ENCODE assay signal across 9 cellular contexts in the genomic region with DNA sequence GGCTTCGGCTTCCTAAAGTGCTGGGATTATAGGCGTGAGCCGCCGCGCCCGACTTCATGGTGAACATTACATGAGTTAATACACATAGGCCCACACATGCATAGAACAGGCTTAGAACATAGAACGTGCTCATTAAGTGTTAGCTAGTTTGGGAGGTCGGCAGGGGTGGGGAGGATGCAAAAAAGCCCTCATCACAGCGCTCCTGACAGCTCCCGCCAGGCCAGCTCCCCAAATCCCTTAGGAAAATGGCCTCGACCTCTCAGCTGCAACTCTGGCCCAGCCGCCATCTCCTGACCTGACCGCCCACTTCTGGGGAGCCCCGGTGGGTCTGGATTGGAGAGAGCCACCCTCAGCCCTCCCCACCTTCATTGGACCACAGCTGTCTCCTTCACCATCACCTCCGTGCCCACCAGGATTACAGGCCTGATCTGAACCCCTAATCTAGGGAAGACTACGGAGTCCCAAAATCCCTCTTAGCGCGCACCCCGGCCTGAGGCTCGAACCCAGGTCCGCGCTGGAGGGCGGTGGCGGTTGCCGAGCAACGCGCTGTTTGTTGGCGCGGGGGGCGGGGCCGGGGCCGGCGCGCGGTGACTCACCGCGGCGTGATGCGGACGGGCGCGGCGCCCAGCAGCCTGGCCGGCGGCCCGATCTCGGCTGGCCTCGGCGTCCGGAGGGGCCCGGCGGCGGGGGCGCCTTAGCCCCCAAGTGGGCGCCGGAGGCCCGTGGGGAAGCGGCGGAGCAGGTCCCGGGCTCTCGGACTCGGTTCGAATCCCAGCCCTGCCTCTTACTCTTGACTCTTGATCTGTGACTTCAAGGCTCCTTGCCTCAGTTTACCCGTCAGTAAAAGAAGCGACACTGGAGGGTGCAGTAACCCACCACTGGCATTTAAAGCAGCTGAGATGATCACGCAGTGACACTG. TPM values are rescaled to one million over a fixed set of nuclear protein-coding genes. Genes with fewer than 3 reads are reported as not detected.
DNase-seq lines count a peak whose midpoint lies in the region; ATAC-seq and TF ChIP-seq lines count a peak whose summit lies in the region.
"Had no signal": no experiment of that assay in that cellular context is flagged by ENCODE, and none has a peak within 500 bp of the region (broad histone marks: within the 10 kb centered on the region; RNA-seq: fewer than 3 reads in every experiment).

No MANE protein-coding gene starts in this region.

- TF ChIP-seq POLR2A in ovary (IDR thresholded peaks at IDR 0.05) = peak; percentile 31

- ATAC-seq in heart right ventricle (peak; percentile 12 to 45 (median 33)), GM19023 (IDR thresholded peaks at IDR 0.05; ENCODE audit: unreplicated experiment) (no peak)

- H3K27me3 ChIP-seq in heart right ventricle (no peaks in the 10 kb centered on the region), ovary (no peaks in the 10 kb centered on the region)

- 13 to 15% methylated on average over 54 to 66 of the region's 66 CpGs for WGBS in heart right ventricle, 2 donors
- WGBS in ovary, 3 donors = 14 to 18% (median 18%) methylated on average over 47 to 66 of the region's 66 CpGs

- DNase-seq in AG20443 (ENCODE audit: low spot score) (peak; percentile 80), HK-2 (ENCODE audit: unreplicated experiment) (peak; percentile 79), SK-N-DZ (ENCODE audit: low spot score) (peak; percentile 26), anterior cingulate cortex (lab: John Stamatoyannopoulos, UW) (peak in 52 of 58 donors; percentile 12 to 85 (median 62)), heart right ventricle (peak; percentile 84 to 92), ovary (peak; percentile 84 to 96 (median 92)), cortex of kidney (lab: John Stamatoyannopoulos, UW) (no peak)

- H3K36me3 ChIP-seq in heart right ventricle = no peaks in the 10 kb centered on the region
- H3K36me3 ChIP-seq in ovary = no peaks in the 10 kb centered on the region

- no peaks in the 10 kb centered on the region for H3K9me3 ChIP-seq in heart right ventricle
- no peaks in the 10 kb centered on the region for H3K9me3 ChIP-seq in ovary

- TF ChIP-seq CTCF in heart right ventricle (IDR thresholded peaks at IDR 0.05) (no peak), ovary (IDR thresholded peaks at IDR 0.05) (no peak)

- peaks cover 25 to 63% (median 54%) of the 10 kb centered on the region in 9 donors for H3K4me1 ChIP-seq in heart right ventricle
- H3K4me1 ChIP-seq in ovary (ENCODE audit: insufficient read depth) = peaks cover 11% of the 10 kb centered on the region

- H3K27ac ChIP-seq in heart right ventricle (peak overlapping the region; percentile 87 to 100 (median 99)), ovary (peak overlapping the region; percentile 86 to 89)

- TF ChIP-seq EP300 in ovary (IDR thresholded peaks at IDR 0.05) = peak; percentile 6

- intact Hi-C loops in heart right ventricle (cut with DNase I) = loop anchor here in 5 of 10 donors (5.0 to 10.0 kb wide), 3 partner anchors 685 to 698 kb away; a partner anchor contains a TSS
- intact Hi-C loops in ovary (cut with DNase I) = loop anchor here in 2 of 4 donors (10.0 kb wide), 2 partner anchors 55 to 1065 kb away; a partner anchor contains a TSS

- peak overlapping the region in 9 of 10 donors; percentile 10 to 53 (median 38) for H3K4me3 ChIP-seq in heart right ventricle
- peak overlapping the region; percentile 33 for H3K4me3 ChIP-seq in ovary

RNA-seq across cellular contexts. Expression of a gene that starts 26.7 kb away (rescaled TPM):
- 0.72 and 0.95 TPM in 2 replicates for polyA plus RNA-seq in SK-N-DZ (2014; cell fraction: cytosol; rRNA removed)
- polyA plus RNA-seq in SK-N-DZ (2014; cell fraction: nucleus; rRNA removed) = 14.5 and 24.4 TPM in 2 replicates
- total RNA-seq in heart right ventricle (1 to 10 TPM in 3 of 10 donors, under 1 TPM in 3, not detected in 4; 0.37 to 1.5 (median 0.98) TPM), ovary (1 to 10 TPM in 3 of 7 donors, under 1 TPM in 1, not detected in 3; 0.98 to 2.4 (median 1.3) TPM)
- polyA plus RNA-seq in heart right ventricle (1 to 10 TPM in 1 of 2 donors, under 1 TPM in 1; 0.41 to 2.9 TPM), ovary (under 1 TPM in 1 of 2 donors, not detected in 1; 0.30 TPM)
- total RNA-seq: renal cortical epithelial cell had no signal

RNA-seq across cellular contexts. Expression of a gene that starts 55.0 kb away (rescaled TPM):
- 6.1 and 6.4 TPM in 2 replicates for polyA plus RNA-seq in SK-N-DZ (2014; cell fraction: cytosol; rRNA removed)
- polyA plus RNA-seq in SK-N-DZ (2014; cell fraction: nucleus; rRNA removed) = 4.0 and 11.4 TPM in 2 replicates
- total RNA-seq in heart right ventricle = 1 to 10 TPM; 2.1 to 7.1 (median 3.0) TPM
- polyA plus RNA-seq in heart right ventricle = 1 to 10 TPM; 1.2 to 1.5 TPM
- 1 to 10 TPM; 2.6 to 7.9 (median 4.6) TPM for total RNA-seq in ovary
- polyA plus RNA-seq in ovary = 1 to 10 TPM; 1.2 to 3.8 TPM

RNA-seq across cellular contexts. Expression of a gene that starts 55.7 kb away (rescaled TPM):
- 5.6 and 10.4 TPM in 2 replicates for polyA plus RNA-seq in SK-N-DZ (2014; cell fraction: cytosol; rRNA removed)
- polyA plus RNA-seq in SK-N-DZ (2014; cell fraction: nucleus; rRNA removed) = 16.4 and 31.3 TPM in 2 replicates
- total RNA-seq in heart right ventricle = under 1 TPM in 8 of 10 donors, not detected in 2; 0.19 to 0.88 (median 0.63) TPM
- polyA plus RNA-seq in heart right ventricle = 1 to 10 TPM in 1 of 2 donors, under 1 TPM in 1; 0.38 to 2.0 TPM
- total RNA-seq in ovary = 1 to 10 TPM; 1.3 to 3.7 (median 2.3) TPM
- polyA plus RNA-seq in ovary = 1 to 10 TPM in 1 of 2 donors, under 1 TPM in 1; 0.57 to 2.8 TPM

RNA-seq across cellular contexts. Expression of a gene that starts 55.8 kb away (rescaled TPM):
- polyA plus RNA-seq in SK-N-DZ (2014; cell fraction: cytosol; rRNA removed) = 17.1 and 19.8 TPM in 2 replicates
- polyA plus RNA-seq in SK-N-DZ (2014; cell fraction: nucleus; rRNA removed) = 56.8 and 60.6 TPM in 2 replicates
- 10 to 100 TPM; 13.2 to 30.2 (median 19.0) TPM for total RNA-seq in heart right ventricle
- polyA plus RNA-seq in heart right ventricle = 10 to 100 TPM; 16.5 to 49.8 TPM
- 10 to 100 TPM; 21.0 to 38.1 (median 29.7) TPM for total RNA-seq in ovary
- 10 to 100 TPM; 13.1 to 24.1 TPM for polyA plus RNA-seq in ovary
